In the genomic region with DNA sequence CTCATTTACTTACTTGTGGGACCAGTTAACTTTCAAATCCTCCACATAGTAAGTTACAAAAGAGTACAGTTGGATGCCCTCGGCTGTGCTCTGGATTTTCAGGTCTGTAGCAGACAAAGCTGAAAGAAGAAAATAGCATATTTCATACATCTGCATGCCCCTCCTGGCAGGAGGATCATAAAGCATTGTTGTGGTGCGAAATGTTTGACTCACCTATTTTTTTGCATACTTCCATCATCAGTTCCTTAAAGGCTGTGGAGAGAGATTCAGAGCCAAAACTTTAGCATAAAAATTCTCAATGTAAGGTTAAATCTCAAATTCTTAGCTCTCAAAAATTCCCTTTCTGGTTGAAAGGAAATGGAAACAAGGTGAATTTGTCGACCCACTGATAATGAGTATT, we compare ENCODE assay signal across 1 cellular context.
TF ChIP-seq lines count a peak whose summit lies in the region.

No MANE protein-coding gene starts in this region.

TF ChIP-seq in WTC11, 78 proteins besides CTCF, POLR2A, EP300 and RAD21 (continued from another document):
- TF ChIP-seq ATF6 (CRISPR knock-in tag; IDR thresholded peaks at IDR 0.05) (no peak), JAZF1 (CRISPR knock-in tag; IDR thresholded peaks at IDR 0.05) (no peak), NFATC4 (CRISPR knock-in tag; IDR thresholded peaks at IDR 0.05) (no peak), TCF7 (CRISPR knock-in tag; IDR thresholded peaks at IDR 0.05; ENCODE audit: low read depth) (no peak), NR2C2 (CRISPR knock-in tag; IDR thresholded peaks at IDR 0.05) (no peak), FOXP1 (CRISPR knock-in tag; IDR thresholded peaks at IDR 0.05; ENCODE audit: borderline replicate concordance) (no peak), ZBTB43 (CRISPR knock-in tag; IDR thresholded peaks at IDR 0.05) (no peak)
- TF ChIP-seq, protein P1, sequence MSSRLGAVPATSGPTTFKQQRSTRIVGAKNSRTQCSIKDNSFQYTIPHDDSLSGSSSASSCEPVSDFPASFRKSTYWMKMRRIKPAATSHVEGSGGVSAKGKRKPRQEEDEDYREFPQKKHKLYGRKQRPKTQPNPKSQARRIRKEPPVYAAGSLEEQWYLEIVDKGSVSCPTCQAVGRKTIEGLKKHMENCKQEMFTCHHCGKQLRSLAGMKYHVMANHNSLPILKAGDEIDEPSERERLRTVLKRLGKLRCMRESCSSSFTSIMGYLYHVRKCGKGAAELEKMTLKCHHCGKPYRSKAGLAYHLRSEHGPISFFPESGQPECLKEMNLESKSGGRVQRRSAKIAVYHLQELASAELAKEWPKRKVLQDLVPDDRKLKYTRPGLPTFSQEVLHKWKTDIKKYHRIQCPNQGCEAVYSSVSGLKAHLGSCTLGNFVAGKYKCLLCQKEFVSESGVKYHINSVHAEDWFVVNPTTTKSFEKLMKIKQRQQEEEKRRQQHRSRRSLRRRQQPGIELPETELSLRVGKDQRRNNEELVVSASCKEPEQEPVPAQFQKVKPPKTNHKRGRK (CRISPR knock-in tag; IDR thresholded peaks at IDR 0.05; ENCODE audit: borderline replicate concordance), result no peak
